12 cellular contexts compared by ENCODE assay signal in the genomic region with DNA sequence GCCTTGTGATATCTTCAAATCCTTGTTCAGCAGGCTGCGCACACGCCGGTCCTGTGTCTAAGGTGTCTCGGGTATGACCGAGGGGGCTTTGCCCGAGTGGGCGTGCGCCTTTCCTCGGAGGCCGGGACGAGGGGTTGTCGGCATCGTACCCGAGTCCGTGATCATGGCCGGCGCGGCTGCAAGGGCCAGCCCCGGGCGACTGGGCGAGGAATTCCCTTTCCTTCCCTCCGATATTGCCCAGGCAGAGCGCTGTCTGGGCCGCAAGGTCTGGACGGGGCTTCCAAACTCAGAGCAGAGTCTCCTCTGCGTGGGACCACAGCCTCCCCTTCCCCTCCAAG. TPM values are rescaled to one million over a fixed set of nuclear protein-coding genes. Genes with fewer than 3 reads are reported as not detected.
DNase-seq lines count a peak whose midpoint lies in the region; ATAC-seq, FAIRE-seq and TF ChIP-seq lines count a peak whose summit lies in the region.
"Had no signal": no experiment of that assay in that cellular context is flagged by ENCODE, and none has a peak within 500 bp of the region (broad histone marks: within the 10 kb centered on the region; RNA-seq: fewer than 3 reads in every experiment).

No MANE protein-coding gene starts in this region.

- 96% methylated on average over 24 of the region's 26 CpGs for WGBS in A549 (ENCODE audit: missing lambda C conversion rate)
- 92% methylated on average over 26 of the region's 26 CpGs for WGBS in HUES64

- H2AFZ ChIP-seq in neural cell (ENCODE audit: low read depth, low read length) = no peak overlapping the region

- H3K27me3 ChIP-seq in HUES64 (ENCODE audit: insufficient read depth, low read length) = peaks cover 14% of the 10 kb centered on the region
- no peaks in the 10 kb centered on the region for H3K27me3 ChIP-seq in dorsolateral prefrontal cortex
- no peaks in the 10 kb centered on the region for H3K27me3 ChIP-seq in neural cell (ENCODE audit: insufficient read depth, low read depth, low read length)
- H3K27me3 ChIP-seq: gastroesophageal sphincter, SJSA1, transverse colon had no signal

- intact Hi-C loops in dorsolateral prefrontal cortex (cut with DNase I) = loop anchor here (5.0 kb wide), 2 partner anchors 86 to 124 kb away; partner anchors contain the start of gene ZNF862 (in 1 of the 2)

- H3K27ac ChIP-seq in A549 (no peak overlapping the region; a peak in 1 of 6 replicates), HUES64 (ENCODE audit: low read depth, low read length) (no peak overlapping the region), dorsolateral prefrontal cortex (peak overlapping the region in 9 of 59 donors; percentile 48 to 89 (median 84)), neural cell (ENCODE audit: low read length) (no peak overlapping the region)
- H3K27ac ChIP-seq: SJSA1 had no signal

- no peak for TF ChIP-seq EP300 in A549 (IDR thresholded peaks at IDR 0.05)
- no peak for TF ChIP-seq EP300 in neural cell (conservative IDR thresholded peaks at IDR 0.05; ENCODE audit: poor library complexity, severe bottlenecking)

- no peak for DNase-seq in A549 (ENCODE audit: low read depth in 1 of 2, low spot score in 1 of 2)
- no peak for DNase-seq in dorsolateral prefrontal cortex
- no peak for DNase-seq in NCI-H2029 (lab: John Stamatoyannopoulos, UW)
- no peak for DNase-seq in COR-L47 (lab: John Stamatoyannopoulos, UW)
- DNase-seq: NCI-H1048, transverse colon had no signal

- no peak overlapping the region for H3K9ac ChIP-seq in HUES64 (ENCODE audit: low read depth, low read length)
- no peak overlapping the region for H3K9ac ChIP-seq in neural cell (ENCODE audit: low read length)

- peaks cover 8% of the 10 kb centered on the region for H3K79me2 ChIP-seq in neural cell (replicated peaks; ENCODE audit: insufficient read depth, low read length)

- TF ChIP-seq CTCF in A549 (IDR thresholded peaks at IDR 0.05) (no peak), dorsolateral prefrontal cortex (IDR thresholded peaks at IDR 0.05 in 54 of 56, conservative IDR thresholded peaks at IDR 0.05 in 2 of 56; ENCODE audit: low read depth in 1 of 56, partially characterized antibody in 56 of 56) (no peak), neural cell (IDR thresholded peaks at IDR 0.05; ENCODE audit: poor library complexity, severe bottlenecking) (no peak)

- no peak for TF ChIP-seq RAD21 in A549 (conservative IDR thresholded peaks at IDR 0.05 in 1 of 2, IDR thresholded peaks at IDR 0.05 in 1 of 2)
- no peak for TF ChIP-seq RAD21 in neural cell (conservative IDR thresholded peaks at IDR 0.05)

- POLR2A ChIA-PET in A549 (lab: Yijun Ruan, JAX) = no interaction called here

- H3K9me2 ChIP-seq in neural cell (ENCODE audit: insufficient read depth, low read length) = no peaks in the 10 kb centered on the region

- H3K4me2 ChIP-seq in A549 = peak overlapping the region; percentile 89
- H3K4me2 ChIP-seq in neural cell (ENCODE audit: low read length) = no peak overlapping the region

- H3K4me1 ChIP-seq in A549 (peaks cover 8% of the 10 kb centered on the region; the same call in 2 of the 3 replicates), HUES64 (ENCODE audit: insufficient read depth, low read length) (0 out of 2 replicates have a peak, but pooled peaks cover 4% of the 10 kb centered on the region)

- no peak for TF ChIP-seq POLR2A in A549 (IDR thresholded peaks at IDR 0.05; ENCODE audit: low read length)

- H3K36me3 ChIP-seq in HUES64 (ENCODE audit: insufficient read depth, low read length) = no peaks in the 10 kb centered on the region
- H3K36me3 ChIP-seq in neural cell (ENCODE audit: insufficient read depth, low read length) = no peaks in the 10 kb centered on the region
- H3K36me3 ChIP-seq: gastroesophageal sphincter, transverse colon had no signal

- H3K4me3 ChIP-seq in A549 (no peak overlapping the region; the same call in 2 of the 3 replicates), HUES64 (ENCODE audit: low read length) (peak overlapping the region; percentile 86), dorsolateral prefrontal cortex (peak overlapping the region in 58 of 59 donors; percentile 53 to 96 (median 80)), neural cell (ENCODE audit: low read length) (peak overlapping the region; percentile 74)

- H3F3A ChIP-seq in neural cell (ENCODE audit: insufficient read depth, low read length, poor library complexity, severe bottlenecking) = no peaks in the 10 kb centered on the region

- CTCF ChIA-PET in A549 (lab: Yijun Ruan, JAX) = interaction anchor here (1.0 to 2.6 kb wide), 4 partner anchors 10 to 53 kb away, joined by 3 to 12 read pairs (median 4); no protein-coding TSS in a partner anchor

- no peaks in the 10 kb centered on the region for H4K20me1 ChIP-seq in neural cell (ENCODE audit: insufficient read depth)

- FAIRE-seq in A549 (lab: Jason Lieb, UNC) = no peak

- H3K9me3 ChIP-seq in A549 = peaks cover 42% of the 10 kb centered on the region
- H3K9me3 ChIP-seq in HUES64 (ENCODE audit: insufficient read depth, low read depth, low read length) = peaks cover 16% of the 10 kb centered on the region
- H3K9me3 ChIP-seq in neural cell (ENCODE audit: low read length) = no peaks in the 10 kb centered on the region

- ATAC-seq in A549 (no peak), HG03432 (IDR thresholded peaks at IDR 0.05; ENCODE audit: unreplicated experiment) (no peak), HG03280 (IDR thresholded peaks at IDR 0.05; ENCODE audit: unreplicated experiment) (no peak)

TF ChIP-seq in A549, 52 proteins besides CTCF, POLR2A, EP300 and RAD21:
- TF ChIP-seq CEBPB (IDR thresholded peaks at IDR 0.05) (no peak), FOSL2 (IDR thresholded peaks at IDR 0.05) (no peak), FOSL2 (CRISPR knock-in tag; IDR thresholded peaks at IDR 0.05) (no peak), NR3C1 (IDR thresholded peaks at IDR 0.05) (no peak), RARB (CRISPR knock-in tag; IDR thresholded peaks at IDR 0.05) (no peak), EHF (CRISPR knock-in tag; IDR thresholded peaks at IDR 0.05) (no peak), MAFK (IDR thresholded peaks at IDR 0.05; ENCODE audit: partially characterized antibody) (no peak), BHLHE40 (IDR thresholded peaks at IDR 0.05; ENCODE audit: low read depth, low read length) (no peak)

TF ChIP-seq in neural cell, 6 proteins besides CTCF, POLR2A, EP300 and RAD21:
- TF ChIP-seq EZH2 (IDR thresholded peaks at IDR 0.05; ENCODE audit: borderline replicate concordance, insufficient read depth, low read length, poor library complexity, severe bottlenecking) (no peak), SMC3 (conservative IDR thresholded peaks at IDR 0.05; ENCODE audit: poor library complexity) (no peak), TAF1 (IDR thresholded peaks at IDR 0.05; ENCODE audit: low read depth) (no peak), POLR2AphosphoS5 (IDR thresholded peaks at IDR 0.05) (no peak), MXI1 (conservative IDR thresholded peaks at IDR 0.05; ENCODE audit: poor library complexity, severe bottlenecking) (no peak)
- TF ChIP-seq, protein P1, sequence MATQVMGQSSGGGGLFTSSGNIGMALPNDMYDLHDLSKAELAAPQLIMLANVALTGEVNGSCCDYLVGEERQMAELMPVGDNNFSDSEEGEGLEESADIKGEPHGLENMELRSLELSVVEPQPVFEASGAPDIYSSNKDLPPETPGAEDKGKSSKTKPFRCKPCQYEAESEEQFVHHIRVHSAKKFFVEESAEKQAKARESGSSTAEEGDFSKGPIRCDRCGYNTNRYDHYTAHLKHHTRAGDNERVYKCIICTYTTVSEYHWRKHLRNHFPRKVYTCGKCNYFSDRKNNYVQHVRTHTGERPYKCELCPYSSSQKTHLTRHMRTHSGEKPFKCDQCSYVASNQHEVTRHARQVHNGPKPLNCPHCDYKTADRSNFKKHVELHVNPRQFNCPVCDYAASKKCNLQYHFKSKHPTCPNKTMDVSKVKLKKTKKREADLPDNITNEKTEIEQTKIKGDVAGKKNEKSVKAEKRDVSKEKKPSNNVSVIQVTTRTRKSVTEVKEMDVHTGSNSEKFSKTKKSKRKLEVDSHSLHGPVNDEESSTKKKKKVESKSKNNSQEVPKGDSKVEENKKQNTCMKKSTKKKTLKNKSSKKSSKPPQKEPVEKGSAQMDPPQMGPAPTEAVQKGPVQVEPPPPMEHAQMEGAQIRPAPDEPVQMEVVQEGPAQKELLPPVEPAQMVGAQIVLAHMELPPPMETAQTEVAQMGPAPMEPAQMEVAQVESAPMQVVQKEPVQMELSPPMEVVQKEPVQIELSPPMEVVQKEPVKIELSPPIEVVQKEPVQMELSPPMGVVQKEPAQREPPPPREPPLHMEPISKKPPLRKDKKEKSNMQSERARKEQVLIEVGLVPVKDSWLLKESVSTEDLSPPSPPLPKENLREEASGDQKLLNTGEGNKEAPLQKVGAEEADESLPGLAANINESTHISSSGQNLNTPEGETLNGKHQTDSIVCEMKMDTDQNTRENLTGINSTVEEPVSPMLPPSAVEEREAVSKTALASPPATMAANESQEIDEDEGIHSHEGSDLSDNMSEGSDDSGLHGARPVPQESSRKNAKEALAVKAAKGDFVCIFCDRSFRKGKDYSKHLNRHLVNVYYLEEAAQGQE (IDR thresholded peaks at IDR 0.05; ENCODE audit: borderline replicate concordance) = no peak

RNA-seq across cellular contexts. Expression of gene ZNF467, which starts 59.7 kb away (rescaled TPM):
- polyA plus RNA-seq in A549 (2011; rRNA removed) = 2.4 and 3.3 TPM in 2 replicates
- polyA plus RNA-seq in A549 (2012; cell fraction: cytosol; rRNA removed) = 3.7 and 5.4 TPM in 2 replicates
- 9.2 and 14.9 TPM in 2 replicates for polyA plus RNA-seq in A549 (2012; cell fraction: nucleus; rRNA removed)
- 2.0 to 4.1 TPM (median 3.1 TPM) in 3 replicates for polyA plus RNA-seq in A549 (2017; fragmentation: RNase III; extraction: RNeasy Plus Mini Kit Qiagen cat#74134 plus additional on column Dnase treatment)
- 1.9 and 3.1 TPM in 2 replicates for polyA minus RNA-seq in A549 (2011; rRNA and poly(A)+ RNA removed)
- polyA plus RNA-seq in HUES64 (2013, experiment 1 of 2) = 1.0 TPM
- 1.1 TPM for polyA plus RNA-seq in HUES64 (2013, experiment 2 of 2)
- 10 to 100 TPM in 4 of 120 experiments, 1 to 10 TPM in 116; 3.5 to 20.9 (median 6.4) TPM for total RNA-seq in dorsolateral prefrontal cortex
- 11.9 and 12.8 TPM in 2 replicates for polyA plus RNA-seq in neural cell
- 12.2 and 14.9 TPM in 2 replicates for polyA minus RNA-seq in neural cell
- total RNA-seq: SJSA1 had no signal
